In genomic region chr18:30451976-30452375, GRCh38 we compare ENCODE assay signal across 9 cellular contexts.
"Had no signal": no experiment of that assay in that cellular context is flagged by ENCODE, and none has a peak within 500 bp of the region (broad histone marks: within the 10 kb centered on the region; RNA-seq: fewer than 3 reads in every experiment).

No MANE protein-coding gene starts in this region.

- DNase-seq: GM23248, GOT3, H7, HFFc6, IMR-90 had no signal

- H3K9me3 Mint-ChIP-seq: HFFc6 had no signal

- H3K27ac ChIP-seq: GM23248 had no signal

- H3K36me3 ChIP-seq: HAP-1 had no signal

- FAIRE-seq: HTR-8/SVneo, K562 had no signal

- H3K4me3 Mint-ChIP-seq: HFFc6 had no signal

- H3K9me3 ChIP-seq: HAP-1 had no signal

- H3K27ac Mint-ChIP-seq: HFFc6 had no signal

- H3K4me3 ChIP-seq: GM23248, HAP-1, K562 had no signal

- H3K4me1 ChIP-seq: HAP-1 had no signal

- ATAC-seq: HCT116, K562 had no signal
